31 cellular contexts compared by ENCODE assay signal in genomic region chr11:115237578-115237977, GRCh38.
"Had no signal": no experiment of that assay in that cellular context is flagged by ENCODE, and none has a peak within 500 bp of the region (broad histone marks: within the 10 kb centered on the region; RNA-seq: fewer than 3 reads in every experiment).

No MANE protein-coding gene starts in this region.

- H3K4me3 ChIP-seq: colonic mucosa, esophagus squamous epithelium, gastroesophageal sphincter had no signal

- ATAC-seq: activated CD4-positive, alpha-beta T cell treated with anti-CD3 and anti-CD28 coated beads for 36 hours; activated naive CD4-positive, alpha-beta T cell treated with anti-CD3 and anti-CD28 coated beads, Interleukin-2, amount 50 U/mL, for 72 hours; activated T-cell treated with anti-CD3 and anti-CD28 coated beads, Interleukin-2, amount 50 U/mL, for 72 hours; gastroesophageal sphincter had no signal

- H3K27ac Mint-ChIP-seq: activated CD4-positive, alpha-beta memory T cell treated with anti-CD3 and anti-CD28 coated beads, Interleukin-2, amount 10 ng/mL, durations not matched to agents 7 days and 5 days; activated CD4-positive, alpha-beta T cell treated with anti-CD3 and anti-CD28 coated beads for 36 hours; activated CD4-positive, alpha-beta T cell treated with anti-CD3 and anti-CD28 coated beads, Interleukin-2, amount 10 ng/mL, durations not matched to agents 7 days and 5 days; activated naive CD4-positive, alpha-beta T cell treated with anti-CD3 and anti-CD28 coated beads, Interleukin-2, amount 10 ng/mL, durations not matched to agents 7 days and 5 days; activated naive CD4-positive, alpha-beta T cell treated with anti-CD3 and anti-CD28 coated beads, Interleukin-2, amount 50 U/mL, for 72 hours; activated naive CD8-positive, alpha-beta T cell treated with anti-CD3 and anti-CD28 coated beads, Interleukin-2, amount 10 ng/mL, durations not matched to agents 7 days and 5 days; activated T-cell treated with anti-CD3 and anti-CD28 coated beads, Interleukin-2, amount 50 U/mL, for 24 hours; activated T-cell treated with anti-CD3 and anti-CD28 coated beads, Interleukin-2, amount 50 U/mL, for 72 hours had no signal

- H3K27me3 Mint-ChIP-seq: activated CD4-positive, alpha-beta T cell treated with anti-CD3 and anti-CD28 coated beads for 36 hours; activated CD4-positive, alpha-beta T cell treated with anti-CD3 and anti-CD28 coated beads, Interleukin-2, amount 10 ng/mL, durations not matched to agents 7 days and 5 days; activated naive CD4-positive, alpha-beta T cell treated with anti-CD3 and anti-CD28 coated beads, Interleukin-2, amount 10 ng/mL, durations not matched to agents 7 days and 5 days; activated naive CD8-positive, alpha-beta T cell treated with anti-CD3 and anti-CD28 coated beads, Interleukin-2, amount 10 ng/mL, durations not matched to agents 7 days and 5 days; activated T-cell treated with anti-CD3 and anti-CD28 coated beads, Interleukin-2, amount 50 U/mL, for 24 hours; central memory CD8-positive, alpha-beta T cell had no signal

- H3K36me3 ChIP-seq: brain microvascular endothelial cell, colonic mucosa, esophagus squamous epithelium, gastroesophageal sphincter had no signal

- H3K4me1 ChIP-seq: colonic mucosa, esophagus squamous epithelium had no signal

- DNase-seq: activated CD4-positive, alpha-beta memory T cell treated with anti-CD3 and anti-CD28 coated beads, Interleukin-2, amount 10 ng/mL, durations not matched to agents 7 days and 5 days; activated CD4-positive, alpha-beta T cell treated with anti-CD3 and anti-CD28 coated beads for 36 hours; activated CD4-positive, alpha-beta T cell treated with anti-CD3 and anti-CD28 coated beads, Interleukin-2, amount 10 ng/mL, durations not matched to agents 7 days and 5 days; activated CD4-positive, alpha-beta T cell treated with anti-CD3 and anti-CD28 coated beads, Interleukin-2, amount 50 U/mL, for 4 hours; activated CD4-positive, CD25-positive, alpha-beta regulatory T cell; activated CD4-positive, CD25-positive, alpha-beta regulatory T cell treated with anti-CD3 and anti-CD28 coated beads, Interleukin-2, amount 50 U/mL, for 72 hours; activated CD8-positive, alpha-beta memory T cell treated with anti-CD3 and anti-CD28 coated beads, Interleukin-2, amount 50 U/mL, for 48 hours; activated gamma-delta T cell; activated naive CD4-positive, alpha-beta T cell; activated naive CD4-positive, alpha-beta T cell treated with anti-CD3 and anti-CD28 coated beads, Interleukin-2, amount 10 ng/mL, durations not matched to agents 7 days and 5 days; activated naive CD8-positive, alpha-beta T cell treated with anti-CD3 and anti-CD28 coated beads, Interleukin-2, amount 10 ng/mL, durations not matched to agents 7 days and 5 days; activated T-cell treated with anti-CD3 and anti-CD28 coated beads for 4 hours; activated T-cell treated with anti-CD3 and anti-CD28 coated beads, Interleukin-2, amount 50 U/mL, for 24 hours; activated T-cell treated with anti-CD3 and anti-CD28 coated beads, Interleukin-2, amount 50 U/mL, for 72 hours; amniotic stem cell; anterior cingulate cortex; brain microvascular endothelial cell; colonic mucosa; effector CD8-positive, alpha-beta T cell; esophagus squamous epithelium; foreskin melanocyte; head of caudate nucleus; T-helper 2 cell had no signal

- H3K4me3 Mint-ChIP-seq: activated CD4-positive, alpha-beta memory T cell treated with anti-CD3 and anti-CD28 coated beads, Interleukin-2, amount 10 ng/mL, durations not matched to agents 7 days and 5 days; activated CD4-positive, alpha-beta T cell treated with anti-CD3 and anti-CD28 coated beads for 36 hours; activated CD4-positive, alpha-beta T cell treated with anti-CD3 and anti-CD28 coated beads, Interleukin-2, amount 10 ng/mL, durations not matched to agents 7 days and 5 days; activated naive CD4-positive, alpha-beta T cell treated with anti-CD3 and anti-CD28 coated beads, Interleukin-2, amount 10 ng/mL, durations not matched to agents 7 days and 5 days; activated naive CD8-positive, alpha-beta T cell treated with anti-CD3 and anti-CD28 coated beads, Interleukin-2, amount 10 ng/mL, durations not matched to agents 7 days and 5 days; activated T-cell treated with anti-CD3 and anti-CD28 coated beads, Interleukin-2, amount 50 U/mL, for 24 hours; activated T-cell treated with anti-CD3 and anti-CD28 coated beads, Interleukin-2, amount 50 U/mL, for 72 hours; central memory CD8-positive, alpha-beta T cell had no signal

- H3K36me3 Mint-ChIP-seq: activated naive CD4-positive, alpha-beta T cell treated with anti-CD3 and anti-CD28 coated beads, Interleukin-2, amount 10 ng/mL, durations not matched to agents 7 days and 5 days; activated naive CD4-positive, alpha-beta T cell treated with anti-CD3 and anti-CD28 coated beads, Interleukin-2, amount 50 U/mL, for 72 hours; activated naive CD8-positive, alpha-beta T cell treated with anti-CD3 and anti-CD28 coated beads, Interleukin-2, amount 10 ng/mL, durations not matched to agents 7 days and 5 days had no signal

- H3K4me1 Mint-ChIP-seq: activated CD4-positive, alpha-beta memory T cell treated with anti-CD3 and anti-CD28 coated beads, Interleukin-2, amount 10 ng/mL, durations not matched to agents 7 days and 5 days; activated CD4-positive, alpha-beta T cell treated with anti-CD3 and anti-CD28 coated beads for 36 hours; activated CD4-positive, alpha-beta T cell treated with anti-CD3 and anti-CD28 coated beads, Interleukin-2, amount 10 ng/mL, durations not matched to agents 7 days and 5 days; activated naive CD4-positive, alpha-beta T cell treated with anti-CD3 and anti-CD28 coated beads, Interleukin-2, amount 10 ng/mL, durations not matched to agents 7 days and 5 days; activated naive CD8-positive, alpha-beta T cell treated with anti-CD3 and anti-CD28 coated beads, Interleukin-2, amount 10 ng/mL, durations not matched to agents 7 days and 5 days; central memory CD8-positive, alpha-beta T cell had no signal

- H3K9me3 Mint-ChIP-seq: activated CD4-positive, alpha-beta memory T cell treated with anti-CD3 and anti-CD28 coated beads, Interleukin-2, amount 10 ng/mL, durations not matched to agents 7 days and 5 days; activated CD4-positive, alpha-beta T cell treated with anti-CD3 and anti-CD28 coated beads, Interleukin-2, amount 10 ng/mL, durations not matched to agents 7 days and 5 days; activated naive CD4-positive, alpha-beta T cell treated with anti-CD3 and anti-CD28 coated beads, Interleukin-2, amount 10 ng/mL, durations not matched to agents 7 days and 5 days; activated naive CD4-positive, alpha-beta T cell treated with anti-CD3 and anti-CD28 coated beads, Interleukin-2, amount 50 U/mL, for 72 hours; activated naive CD8-positive, alpha-beta T cell treated with anti-CD3 and anti-CD28 coated beads, Interleukin-2, amount 10 ng/mL, durations not matched to agents 7 days and 5 days; activated T-cell treated with anti-CD3 and anti-CD28 coated beads, Interleukin-2, amount 50 U/mL, for 24 hours; activated T-cell treated with anti-CD3 and anti-CD28 coated beads, Interleukin-2, amount 50 U/mL, for 72 hours; central memory CD8-positive, alpha-beta T cell had no signal

- H3K9me3 ChIP-seq: colonic mucosa, esophagus squamous epithelium, gastroesophageal sphincter had no signal

- H3K27ac ChIP-seq: brain microvascular endothelial cell, colonic mucosa, epithelial cell of prostate, esophagus squamous epithelium, gastroesophageal sphincter had no signal

- H3K27me3 ChIP-seq: brain microvascular endothelial cell, colonic mucosa, esophagus squamous epithelium, gastroesophageal sphincter had no signal

- FAIRE-seq: astrocyte, bronchial epithelial cell, endometrium, endothelial cell of umbilical vein had no signal
